1 cellular context compared by ENCODE assay signal in the genomic region with DNA sequence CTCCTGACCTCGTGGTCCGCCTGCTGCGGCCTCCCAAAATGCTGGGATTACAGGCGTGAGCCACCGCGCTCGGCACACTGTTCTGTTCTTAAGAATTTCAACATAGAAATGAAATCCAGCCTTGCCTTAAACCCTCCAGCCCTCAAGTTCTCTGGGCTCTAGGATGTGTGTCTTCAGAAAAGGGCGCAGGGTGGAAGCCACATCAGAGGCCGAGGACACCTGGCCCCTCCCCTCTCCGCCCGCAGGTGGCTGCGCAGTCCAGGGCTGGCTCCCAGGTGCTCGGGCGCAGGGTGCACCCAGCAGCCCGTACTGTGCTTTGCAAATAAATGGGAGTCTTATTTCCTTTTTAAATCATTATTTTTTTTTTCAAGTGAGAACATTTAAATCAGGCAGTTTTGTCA.
TF ChIP-seq lines count a peak whose summit lies in the region.

No MANE protein-coding gene starts in this region.

TF ChIP-seq in HepG2, 621 proteins besides CTCF, POLR2A, EP300 and RAD21:
- TF ChIP-seq ZBTB33 (CRISPR knock-in tag; IDR thresholded peaks at IDR 0.05) (no peak), DR1 (CRISPR knock-in tag; IDR thresholded peaks at IDR 0.05) (no peak), BATF2 (CRISPR knock-in tag; IDR thresholded peaks at IDR 0.05) (no peak), ZNF460 (CRISPR knock-in tag; IDR thresholded peaks at IDR 0.05; ENCODE audit: borderline replicate concordance) (no peak), FOXJ3 (CRISPR knock-in tag; IDR thresholded peaks at IDR 0.05; ENCODE audit: borderline replicate concordance) (no peak), FOXO1 (CRISPR knock-in tag; IDR thresholded peaks at IDR 0.05) (no peak), ETV6 (CRISPR knock-in tag; conservative IDR thresholded peaks at IDR 0.05) (no peak), NCOA5 (CRISPR knock-in tag; IDR thresholded peaks at IDR 0.05) (no peak), ZNF776 (CRISPR knock-in tag; IDR thresholded peaks at IDR 0.05) (no peak), AKAP8 (CRISPR knock-in tag; IDR thresholded peaks at IDR 0.05) (no peak), CBFB (CRISPR knock-in tag; IDR thresholded peaks at IDR 0.05) (no peak), SYNCRIP (IDR thresholded peaks at IDR 0.05; ENCODE audit: insufficient read depth, low read depth, low read length) (no peak), ZFYVE20 (CRISPR knock-in tag; IDR thresholded peaks at IDR 0.05; ENCODE audit: borderline replicate concordance, low read depth) (no peak), CCAR2 (optimal IDR thresholded peaks at IDR 0.05; ENCODE audit: low read depth, low read length) (no peak), IRX3 (CRISPR knock-in tag; IDR thresholded peaks at IDR 0.05; ENCODE audit: borderline replicate concordance, low read depth) (no peak)
- TF ChIP-seq, protein P1, sequence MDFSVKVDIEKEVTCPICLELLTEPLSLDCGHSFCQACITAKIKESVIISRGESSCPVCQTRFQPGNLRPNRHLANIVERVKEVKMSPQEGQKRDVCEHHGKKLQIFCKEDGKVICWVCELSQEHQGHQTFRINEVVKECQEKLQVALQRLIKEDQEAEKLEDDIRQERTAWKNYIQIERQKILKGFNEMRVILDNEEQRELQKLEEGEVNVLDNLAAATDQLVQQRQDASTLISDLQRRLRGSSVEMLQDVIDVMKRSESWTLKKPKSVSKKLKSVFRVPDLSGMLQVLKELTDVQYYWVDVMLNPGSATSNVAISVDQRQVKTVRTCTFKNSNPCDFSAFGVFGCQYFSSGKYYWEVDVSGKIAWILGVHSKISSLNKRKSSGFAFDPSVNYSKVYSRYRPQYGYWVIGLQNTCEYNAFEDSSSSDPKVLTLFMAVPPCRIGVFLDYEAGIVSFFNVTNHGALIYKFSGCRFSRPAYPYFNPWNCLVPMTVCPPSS (IDR thresholded peaks at IDR 0.05) = no peak
- TF ChIP-seq, protein P2, sequence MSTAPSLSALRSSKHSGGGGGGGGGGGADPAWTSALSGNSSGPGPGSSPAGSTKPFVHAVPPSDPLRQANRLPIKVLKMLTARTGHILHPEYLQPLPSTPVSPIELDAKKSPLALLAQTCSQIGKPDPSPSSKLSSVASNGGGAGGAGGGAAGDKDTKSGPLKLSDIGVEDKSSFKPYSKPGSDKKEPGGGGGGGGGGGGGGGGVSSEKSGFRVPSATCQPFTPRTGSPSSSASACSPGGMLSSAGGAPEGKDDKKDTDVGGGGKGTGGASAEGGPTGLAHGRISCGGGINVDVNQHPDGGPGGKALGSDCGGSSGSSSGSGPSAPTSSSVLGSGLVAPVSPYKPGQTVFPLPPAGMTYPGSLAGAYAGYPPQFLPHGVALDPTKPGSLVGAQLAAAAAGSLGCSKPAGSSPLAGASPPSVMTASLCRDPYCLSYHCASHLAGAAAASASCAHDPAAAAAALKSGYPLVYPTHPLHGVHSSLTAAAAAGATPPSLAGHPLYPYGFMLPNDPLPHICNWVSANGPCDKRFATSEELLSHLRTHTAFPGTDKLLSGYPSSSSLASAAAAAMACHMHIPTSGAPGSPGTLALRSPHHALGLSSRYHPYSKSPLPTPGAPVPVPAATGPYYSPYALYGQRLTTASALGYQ (CRISPR knock-in tag; IDR thresholded peaks at IDR 0.05) = no peak
